Comparison of ENCODE assay signal across 8 cellular contexts in the genomic region with DNA sequence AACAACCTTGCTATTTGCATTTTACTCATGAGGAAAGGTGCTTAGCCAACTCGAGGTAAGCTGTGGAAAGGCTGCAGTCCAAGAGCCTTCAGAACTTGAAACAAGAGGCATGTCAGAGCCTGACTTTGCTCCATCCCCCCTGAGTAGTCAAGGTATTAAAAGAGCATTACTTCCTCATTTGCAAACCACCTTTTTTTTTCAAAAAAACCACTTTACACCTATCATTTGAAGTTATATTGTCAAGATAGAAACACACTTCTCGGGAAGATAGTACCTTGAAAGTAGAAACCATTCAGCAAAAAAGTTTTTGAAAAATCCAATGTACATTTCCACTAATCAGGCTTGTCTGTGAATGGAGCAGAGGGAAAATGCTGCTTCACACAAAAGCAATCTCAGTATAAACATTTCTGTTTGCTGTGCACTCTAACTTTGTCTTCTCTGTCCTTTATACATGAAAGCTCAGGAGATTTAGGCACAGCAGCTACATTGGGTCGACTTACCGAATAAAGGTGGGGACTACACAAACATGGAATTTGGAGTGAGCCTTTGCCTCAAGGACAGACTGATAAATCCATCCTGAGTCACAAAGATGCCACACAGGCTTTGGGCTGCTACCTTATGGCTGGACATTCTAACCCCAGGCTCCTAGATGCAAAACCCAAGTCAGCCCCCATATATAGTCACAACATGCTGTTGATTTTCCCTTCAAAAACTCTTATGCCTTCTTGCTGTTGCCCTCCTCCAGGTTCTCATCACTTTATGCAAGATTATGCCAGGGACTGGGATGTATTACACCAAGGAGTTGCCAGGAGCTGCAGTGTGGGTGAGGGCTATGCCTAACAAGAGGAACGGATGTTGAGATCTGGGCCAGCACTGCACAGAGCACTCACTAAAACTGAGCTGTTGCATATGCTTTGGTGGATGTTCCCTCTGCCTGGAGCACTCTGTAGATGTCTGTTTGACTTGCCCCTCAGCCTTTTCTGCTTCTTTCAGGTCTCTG. TPM values are rescaled to one million over a fixed set of nuclear protein-coding genes. Genes with fewer than 3 reads are reported as not detected.
DNase-seq lines count a peak whose midpoint lies in the region; ATAC-seq and TF ChIP-seq lines count a peak whose summit lies in the region.

No MANE protein-coding gene starts in this region.

- no peaks in the 10 kb centered on the region for H3K36me3 ChIP-seq in gastrocnemius medialis

- intact Hi-C loops in gastrocnemius medialis (cut with DNase I; ENCODE audit: low total_unique reads): no loop called here

- peaks cover 5% of the 10 kb centered on the region for H3K36me3 Mint-ChIP-seq in T-helper 1 cell treated with Interleukin-12 subunit alpha and Interleukin-12 subunit beta and Interleukin-4 antibody, amounts not matched to agents 30 μg/mL and 1 μg/mL, for 36 hours (ENCODE audit: low read depth)
- peaks cover 4% of the 10 kb centered on the region for H3K36me3 Mint-ChIP-seq in nephron (ENCODE audit: low read depth)

- TF ChIP-seq CTCF in nephron (IDR thresholded peaks at IDR 0.05; ENCODE audit: unreplicated experiment in 3 of 3) (no peak), gastrocnemius medialis (IDR thresholded peaks at IDR 0.05 in 4 of 5, conservative IDR thresholded peaks at IDR 0.05 in 1 of 5) (no peak)

- peaks cover 4% of the 10 kb centered on the region for H3K9me3 Mint-ChIP-seq in T-helper 1 cell treated with Interleukin-12 subunit alpha and Interleukin-12 subunit beta and Interleukin-4 antibody, amounts not matched to agents 30 μg/mL and 1 μg/mL, for 36 hours
- H3K9me3 Mint-ChIP-seq in nephron: peaks cover 3% of the 10 kb centered on the region

- no peaks in the 10 kb centered on the region for H3K27me3 Mint-ChIP-seq in T-helper 1 cell treated with Interleukin-12 subunit alpha and Interleukin-12 subunit beta and Interleukin-4 antibody, amounts not matched to agents 30 μg/mL and 1 μg/mL, for 36 hours (ENCODE audit: low read depth)
- no peaks in the 10 kb centered on the region for H3K27me3 Mint-ChIP-seq in nephron (ENCODE audit: low read depth)

- H3K27me3 ChIP-seq in gastrocnemius medialis: peaks cover 0 to 7% (median 6%) of the 10 kb centered on the region in 3 donors

- H3K27ac ChIP-seq in gastrocnemius medialis: no peak overlapping the region

- in situ Hi-C loops in gastrocnemius medialis (cut with MboI; ENCODE audit: low sequenced_read_pairs in 4 of 4): no loop called here

- H3K4me3 ChIP-seq in gastrocnemius medialis: no peak overlapping the region

- no peak for TF ChIP-seq POLR2A in gastrocnemius medialis (IDR thresholded peaks at IDR 0.05)

- H3K4me1 ChIP-seq in gastrocnemius medialis: peaks cover 4 to 10% of the 10 kb centered on the region in 2 donors

- H3K27ac Mint-ChIP-seq in T-helper 1 cell treated with Interleukin-12 subunit alpha and Interleukin-12 subunit beta and Interleukin-4 antibody, amounts not matched to agents 30 μg/mL and 1 μg/mL, for 36 hours: peak overlapping the region; percentile 85
- peak overlapping the region; percentile 82 to 93 (median 93) for H3K27ac Mint-ChIP-seq in nephron

- DNase-seq in NCI-H1105 (lab: John Stamatoyannopoulos, UW): no peak
- no peak for DNase-seq in gastrocnemius medialis
- no peak for DNase-seq in retina
- DNase-seq in NCI-H524 (lab: John Stamatoyannopoulos, UW): no peak

- ATAC-seq in GM18867 (IDR thresholded peaks at IDR 0.05; ENCODE audit: unreplicated experiment) (peak; percentile 80), HG02759 (IDR thresholded peaks at IDR 0.05; ENCODE audit: unreplicated experiment) (peak; percentile 58), gastrocnemius medialis (no peak)

- peaks cover 74% of the 10 kb centered on the region for H3K4me1 Mint-ChIP-seq in T-helper 1 cell treated with Interleukin-12 subunit alpha and Interleukin-12 subunit beta and Interleukin-4 antibody, amounts not matched to agents 30 μg/mL and 1 μg/mL, for 36 hours (ENCODE audit: low read depth)
- peaks cover 84% of the 10 kb centered on the region for H3K4me1 Mint-ChIP-seq in nephron

- H3K9me3 ChIP-seq in gastrocnemius medialis: no peaks in the 10 kb centered on the region

- peak overlapping the region; percentile 53 for H3K4me3 Mint-ChIP-seq in T-helper 1 cell treated with Interleukin-12 subunit alpha and Interleukin-12 subunit beta and Interleukin-4 antibody, amounts not matched to agents 30 μg/mL and 1 μg/mL, for 36 hours
- no peak overlapping the region for H3K4me3 Mint-ChIP-seq in nephron

RNA-seq across cellular contexts. Expression of gene EML4, which starts 41.4 kb away (rescaled TPM):
- 1 to 10 TPM; 3.0 to 5.0 (median 4.6) TPM for total RNA-seq in gastrocnemius medialis

Comparison
In these comparisons a context has a peak if more than half of its experiments do, and no peak if none do; other contexts are left out.
1. ATAC-seq: peak in GM18867 (single experiment) and HG02759 (single experiment); none in gastrocnemius medialis (0 of 2).